29 cellular contexts compared by ENCODE assay signal in genomic region chr5:67515762-67516161, GRCh38.
A peak's percentile ranks its signal among the peaks of the same experiment; 100 is the strongest.
DNase-seq lines count a peak whose midpoint lies in the region; ATAC-seq, FAIRE-seq and TF ChIP-seq lines count a peak whose summit lies in the region.
"Had no signal": no experiment of that assay in that cellular context is flagged by ENCODE, and none has a peak within 500 bp of the region (broad histone marks: within the 10 kb centered on the region; RNA-seq: fewer than 3 reads in every experiment).

No MANE protein-coding gene starts in this region.

- H2AFZ ChIP-seq in mammary epithelial cell (ENCODE audit: low read depth, low read length) (no peak overlapping the region), OCI-LY7 (ENCODE audit: low read length) (no peak overlapping the region)

- CTCF ChIA-PET in activated CD8-positive, alpha-beta memory T cell treated with anti-CD3 and anti-CD28 coated beads, Interleukin-2, amount 10 ng/mL, durations not matched to agents 7 days and 5 days (lab: Charles Lee), result no interaction called here
- CTCF ChIA-PET in CD8-positive, alpha-beta memory T cell (lab: Charles Lee), result interaction anchor here (1.7 kb wide), 1 partner anchor 13 kb away, joined by 4 read pairs; no protein-coding TSS in a partner anchor
- CTCF ChIA-PET in mammary epithelial cell (lab: Charles Lee; ENCODE audit: low non-redundant PET), result no interaction called here
- CTCF ChIA-PET in OCI-LY7 (lab: Charles Lee; ENCODE audit: unreplicated experiment), result no interaction called here

- FAIRE-seq in D721Med (lab: Jason Lieb, UNC), result no peak
- FAIRE-seq: A549, endometrium, islet of Langerhans, small intestine had no signal

- H3K4me1 Mint-ChIP-seq in activated CD8-positive, alpha-beta memory T cell treated with anti-CD3 and anti-CD28 coated beads, Interleukin-2, amount 10 ng/mL, durations not matched to agents 7 days and 5 days, result peaks cover 50% of the 10 kb centered on the region
- H3K4me1 Mint-ChIP-seq in CD8-positive, alpha-beta memory T cell, result peaks cover 65 to 88% (median 74%) of the 10 kb centered on the region in 3 donors
- peaks cover 27% of the 10 kb centered on the region for H3K4me1 Mint-ChIP-seq in activated T-helper 17 cell treated with anti-CD3 and anti-CD28 coated beads, Interleukin-2, amount 50 U/mL, for 72 hours
- peaks cover 58 to 69% of the 10 kb centered on the region in 2 donors for H3K4me1 Mint-ChIP-seq in natural killer cell
- H3K4me1 Mint-ChIP-seq: memory B cell had no signal

- H4K20me1 ChIP-seq in mammary epithelial cell (ENCODE audit: insufficient read depth, low read length) (no peaks in the 10 kb centered on the region), OCI-LY7 (ENCODE audit: insufficient read depth, low read length) (no peaks in the 10 kb centered on the region)

- intact Hi-C loops in natural killer cell (cut with micrococcal nuclease) (loop anchor here (5.0 to 10.0 kb wide), 4 partner anchors 348 to 929 kb away; partner anchors contain the start of gene PIK3R1), mammary epithelial cell (cut with micrococcal nuclease) (no loop called here), OCI-LY7 (cut with micrococcal nuclease; ENCODE audit: unreplicated experiment) (no loop called here)

- no peaks in the 10 kb centered on the region for H3K9me3 Mint-ChIP-seq in activated CD8-positive, alpha-beta memory T cell treated with anti-CD3 and anti-CD28 coated beads, Interleukin-2, amount 10 ng/mL, durations not matched to agents 7 days and 5 days (ENCODE audit: low read depth)
- H3K9me3 Mint-ChIP-seq in CD8-positive, alpha-beta memory T cell, result peaks cover 0 to 3% (median 0%) of the 10 kb centered on the region in 5 donors
- no peaks in the 10 kb centered on the region for H3K9me3 Mint-ChIP-seq in activated T-helper 17 cell treated with anti-CD3 and anti-CD28 coated beads, Interleukin-2, amount 50 U/mL, for 72 hours
- H3K9me3 Mint-ChIP-seq in natural killer cell, result no peaks in the 10 kb centered on the region
- H3K9me3 Mint-ChIP-seq: memory B cell had no signal

- peaks cover 18% of the 10 kb centered on the region for H3K36me3 Mint-ChIP-seq in activated CD8-positive, alpha-beta memory T cell treated with anti-CD3 and anti-CD28 coated beads, Interleukin-2, amount 10 ng/mL, durations not matched to agents 7 days and 5 days
- peaks cover 0 to 7% (median 0%) of the 10 kb centered on the region in 3 donors for H3K36me3 Mint-ChIP-seq in CD8-positive, alpha-beta memory T cell
- H3K36me3 Mint-ChIP-seq in activated T-helper 17 cell treated with anti-CD3 and anti-CD28 coated beads, Interleukin-2, amount 50 U/mL, for 72 hours (ENCODE audit: low read depth), result no peaks in the 10 kb centered on the region
- H3K36me3 Mint-ChIP-seq in natural killer cell, result no peaks in the 10 kb centered on the region
- H3K36me3 Mint-ChIP-seq: brain, memory B cell had no signal

- in situ Hi-C loops in mammary epithelial cell (cut with MboI; ENCODE audit: low sequenced_read_pairs in 2 of 2), result no loop called here

- DNase-seq in activated CD8-positive, alpha-beta memory T cell treated with anti-CD3 and anti-CD28 coated beads, Interleukin-2, amount 10 ng/mL, durations not matched to agents 7 days and 5 days, result peak; percentile 48
- DNase-seq in activated CD8-positive, alpha-beta memory T cell treated with anti-CD3 and anti-CD28 coated beads for 24 hours, result no peak
- peak in 1 of 5 donors; percentile 51 for DNase-seq in CD8-positive, alpha-beta memory T cell
- DNase-seq in natural killer cell, result peak; percentile 25
- no peak for DNase-seq in mammary epithelial cell
- DNase-seq in D721Med (ENCODE audit: insufficient read length, low spot score), result no peak
- DNase-seq in OCI-LY7 (ENCODE audit: low spot score), result no peak
- DNase-seq: activated CD4-positive, CD25-positive, alpha-beta regulatory T cell treated with anti-CD3 and anti-CD28 coated beads, Interleukin-2, amount 50 U/mL, for 72 hours; cerebellar nuclear complex; foreskin fibroblast; NCI-H1417; NCI-H2029; NCI-H526; PC-3; posterior cingulate gyrus; testis had no signal

- H3K4me1 ChIP-seq in CD8-positive, alpha-beta memory T cell (ENCODE audit: insufficient read depth, low read length), result peaks cover 46% of the 10 kb centered on the region
- H3K4me1 ChIP-seq in mammary epithelial cell (ENCODE audit: insufficient read depth, low read length) (peaks cover 3% of the 10 kb centered on the region), OCI-LY7 (ENCODE audit: insufficient read depth, low read length, poor library complexity, severe bottlenecking) (no peaks in the 10 kb centered on the region)
- H3K4me1 ChIP-seq: A549, right atrium auricular region, testis had no signal

- H3K4me3 ChIP-seq in CD8-positive, alpha-beta memory T cell (ENCODE audit: low read length), result no peak overlapping the region
- H3K4me3 ChIP-seq in mammary epithelial cell (replicated peaks in 1 of 3; ENCODE audit: insufficient read depth in 1 of 3, low read depth in 2 of 3, low read length in 3 of 3) (no peak overlapping the region), OCI-LY7 (ENCODE audit: low read depth, low read length, poor library complexity, severe bottlenecking) (no peak overlapping the region)
- H3K4me3 ChIP-seq: A549, esophagus muscularis mucosa, right atrium auricular region, testis had no signal

- no TSS peak for BruUV-seq in mammary epithelial cell (replicated peaks; lab: Mats Ljungman, UMichigan)
- no TSS peak for BruUV-seq in OCI-LY7 (replicated peaks; lab: Mats Ljungman, UMichigan)

- TF ChIP-seq CTCF in natural killer cell (IDR thresholded peaks at IDR 0.05), result no peak
- no peak for TF ChIP-seq CTCF in mammary epithelial cell (conservative IDR thresholded peaks at IDR 0.05 in 1 of 2, IDR thresholded peaks at IDR 0.05 in 1 of 2; ENCODE audit: extremely low read depth in 1 of 2, insufficient read depth in 1 of 2, low read depth in 1 of 2, low read length in 2 of 2)
- no peak for TF ChIP-seq CTCF in D721Med (IDR thresholded peaks at IDR 0.05; ENCODE audit: insufficient read depth, missing control alignments)
- TF ChIP-seq CTCF in OCI-LY7 (conservative IDR thresholded peaks at IDR 0.05; ENCODE audit: low read length), result no peak

- WGBS in mammary epithelial cell (ENCODE audit: low coverage, missing lambda C conversion rate), result 78% methylated on average over 2 of the region's 2 CpGs

- dilution Hi-C loops in mammary epithelial cell (cut with HindIII; ENCODE audit: low sequenced_read_pairs), result no loop called here

- no peak overlapping the region for H3K4me2 ChIP-seq in mammary epithelial cell (ENCODE audit: insufficient read depth, low read depth, low read length)
- no peak overlapping the region for H3K4me2 ChIP-seq in OCI-LY7 (ENCODE audit: low read length)
- H3K4me2 ChIP-seq: A549, KMS-11 had no signal

- H3K36me3 ChIP-seq in CD8-positive, alpha-beta memory T cell (ENCODE audit: insufficient read depth, low read length), result no peaks in the 10 kb centered on the region
- H3K36me3 ChIP-seq in mammary epithelial cell (ENCODE audit: insufficient read depth, low read length) (no peaks in the 10 kb centered on the region), OCI-LY7 (ENCODE audit: insufficient read depth, low read length) (no peaks in the 10 kb centered on the region)
- H3K36me3 ChIP-seq: esophagus muscularis mucosa, neutrophil, right atrium auricular region had no signal

- H3K9me2 ChIP-seq in OCI-LY7 (ENCODE audit: insufficient read depth, low read length), result no peaks in the 10 kb centered on the region

- no peaks in the 10 kb centered on the region for H3K9me3 ChIP-seq in CD8-positive, alpha-beta memory T cell (ENCODE audit: low read length)
- no peaks in the 10 kb centered on the region for H3K9me3 ChIP-seq in mammary epithelial cell (replicated peaks; ENCODE audit: insufficient read depth, low read length)
- no peaks in the 10 kb centered on the region for H3K9me3 ChIP-seq in OCI-LY7 (ENCODE audit: low read length)
- H3K9me3 ChIP-seq: A549, esophagus muscularis mucosa, neutrophil, right atrium auricular region, testis had no signal

- no peak overlapping the region for H3K9ac ChIP-seq in mammary epithelial cell (ENCODE audit: insufficient read depth, low read length)
- H3K9ac ChIP-seq: KMS-11 had no signal

- peak overlapping the region; percentile 78 for H3K27ac Mint-ChIP-seq in activated CD8-positive, alpha-beta memory T cell treated with anti-CD3 and anti-CD28 coated beads, Interleukin-2, amount 10 ng/mL, durations not matched to agents 7 days and 5 days
- H3K27ac Mint-ChIP-seq in CD8-positive, alpha-beta memory T cell, result peak overlapping the region; percentile 23 to 95 (median 90)
- no peak overlapping the region for H3K27ac Mint-ChIP-seq in activated T-helper 17 cell treated with anti-CD3 and anti-CD28 coated beads, Interleukin-2, amount 50 U/mL, for 72 hours
- H3K27ac Mint-ChIP-seq in natural killer cell, result peak overlapping the region; percentile 75 to 88
- H3K27ac Mint-ChIP-seq: memory B cell had no signal

- POLR2A ChIA-PET in CD8-positive, alpha-beta memory T cell (lab: Charles Lee), result no interaction called here
- POLR2A ChIA-PET in OCI-LY7 (lab: Charles Lee), result interaction anchor here (0.7 kb wide), 1 partner anchor 9 kb away, joined by 3 read pairs; no protein-coding TSS in a partner anchor

- H3K27ac ChIP-seq in CD8-positive, alpha-beta memory T cell (ENCODE audit: low read depth, low read length), result no peak overlapping the region
- H3K27ac ChIP-seq in mammary epithelial cell (ENCODE audit: insufficient read depth, low read depth, low read length) (no peak overlapping the region), OCI-LY7 (ENCODE audit: low read depth, low read length, poor library complexity, severe bottlenecking) (no peak overlapping the region)
- H3K27ac ChIP-seq: A549, KMS-11, neutrophil, right atrium auricular region, testis had no signal

- H3K79me2 ChIP-seq in mammary epithelial cell (ENCODE audit: insufficient read depth, low read length) (no peaks in the 10 kb centered on the region), OCI-LY7 (ENCODE audit: insufficient read depth, low read depth, low read length) (no peaks in the 10 kb centered on the region)

- H3K27me3 ChIP-seq in CD8-positive, alpha-beta memory T cell (ENCODE audit: insufficient read depth, low read length, poor library complexity, severe bottlenecking), result no peaks in the 10 kb centered on the region
- H3K27me3 ChIP-seq in mammary epithelial cell (ENCODE audit: insufficient read depth, low read length), result no peaks in the 10 kb centered on the region
- H3K27me3 ChIP-seq: esophagus muscularis mucosa, neutrophil, right atrium auricular region, testis had no signal

- peak; percentile 48 for ATAC-seq in activated CD8-positive, alpha-beta memory T cell treated with anti-CD3 and anti-CD28 coated beads, Interleukin-2, amount 10 ng/mL, durations not matched to agents 7 days and 5 days
- no peak for ATAC-seq in activated T-helper 17 cell treated with anti-CD3 and anti-CD28 coated beads, Interleukin-2, amount 50 U/mL, for 72 hours (replicated peaks)
- peak; percentile 54 to 71 (median 66) for ATAC-seq in natural killer cell
- ATAC-seq: A549, HCT116, left lobe of liver, PC-3 had no signal

- H3K4me3 Mint-ChIP-seq in activated CD8-positive, alpha-beta memory T cell treated with anti-CD3 and anti-CD28 coated beads, Interleukin-2, amount 10 ng/mL, durations not matched to agents 7 days and 5 days, result peak overlapping the region; percentile 9
- peak overlapping the region; percentile 3 to 87 (median 59) for H3K4me3 Mint-ChIP-seq in CD8-positive, alpha-beta memory T cell
- H3K4me3 Mint-ChIP-seq in activated T-helper 17 cell treated with anti-CD3 and anti-CD28 coated beads, Interleukin-2, amount 50 U/mL, for 72 hours, result peak overlapping the region; percentile 44
- H3K4me3 Mint-ChIP-seq in natural killer cell, result peak overlapping the region; percentile 64
- H3K4me3 Mint-ChIP-seq: brain, memory B cell had no signal

- H3K27me3 Mint-ChIP-seq in activated CD8-positive, alpha-beta memory T cell treated with anti-CD3 and anti-CD28 coated beads, Interleukin-2, amount 10 ng/mL, durations not matched to agents 7 days and 5 days, result peaks cover 16% of the 10 kb centered on the region
- no peaks in the 10 kb centered on the region for H3K27me3 Mint-ChIP-seq in CD8-positive, alpha-beta memory T cell
- H3K27me3 Mint-ChIP-seq in activated T-helper 17 cell treated with anti-CD3 and anti-CD28 coated beads, Interleukin-2, amount 50 U/mL, for 72 hours, result no peaks in the 10 kb centered on the region
- H3K27me3 Mint-ChIP-seq in natural killer cell (ENCODE audit: low read depth in 2 of 2), result no peaks in the 10 kb centered on the region
- H3K27me3 Mint-ChIP-seq: brain had no signal

Comparison
In these comparisons a context has a peak if more than half of its experiments do, and no peak if none do; other contexts are left out.
1. DNase-seq: peak in activated CD8-positive, alpha-beta memory T cell treated with anti-CD3 and anti-CD28 coated beads, Interleukin-2, amount 10 ng/mL, durations not matched to agents 7 days and 5 days (single experiment) and natural killer cell (single experiment); none in activated CD8-positive, alpha-beta memory T cell treated with anti-CD3 and anti-CD28 coated beads for 24 hours (single experiment), mammary epithelial cell (single experiment), D721Med (single experiment) and OCI-LY7 (single experiment).
2. H3K4me3 Mint-ChIP-seq: peak in every context shown above with its lines; median percentile 64 in natural killer cell; 59 in CD8-positive, alpha-beta memory T cell; 44 in activated T-helper 17 cell treated with anti-CD3 and anti-CD28 coated beads, Interleukin-2, amount 50 U/mL, for 72 hours; 9 in activated CD8-positive, alpha-beta memory T cell treated with anti-CD3 and anti-CD28 coated beads, Interleukin-2, amount 10 ng/mL, durations not matched to agents 7 days and 5 days.